ENCODE assay signal across 8 cellular contexts in genomic region chr4:23312686-23313085, GRCh38.
"Had no signal": no experiment of that assay in that cellular context is flagged by ENCODE, and none has a peak within 500 bp of the region (broad histone marks: within the 10 kb centered on the region; RNA-seq: fewer than 3 reads in every experiment).

No MANE protein-coding gene starts in this region.

- H3K4me3 ChIP-seq: GM23338 had no signal

- ATAC-seq: GM23338, HCT116 had no signal

- FAIRE-seq: H1, H54 had no signal

- DNase-seq: H9, HFFc6, KG1 had no signal

- H3K27ac ChIP-seq: HL-60 had no signal

- H3K4me2 ChIP-seq: GM23338 had no signal
